ENCODE assay signal across 16 cellular contexts in the genomic region with DNA sequence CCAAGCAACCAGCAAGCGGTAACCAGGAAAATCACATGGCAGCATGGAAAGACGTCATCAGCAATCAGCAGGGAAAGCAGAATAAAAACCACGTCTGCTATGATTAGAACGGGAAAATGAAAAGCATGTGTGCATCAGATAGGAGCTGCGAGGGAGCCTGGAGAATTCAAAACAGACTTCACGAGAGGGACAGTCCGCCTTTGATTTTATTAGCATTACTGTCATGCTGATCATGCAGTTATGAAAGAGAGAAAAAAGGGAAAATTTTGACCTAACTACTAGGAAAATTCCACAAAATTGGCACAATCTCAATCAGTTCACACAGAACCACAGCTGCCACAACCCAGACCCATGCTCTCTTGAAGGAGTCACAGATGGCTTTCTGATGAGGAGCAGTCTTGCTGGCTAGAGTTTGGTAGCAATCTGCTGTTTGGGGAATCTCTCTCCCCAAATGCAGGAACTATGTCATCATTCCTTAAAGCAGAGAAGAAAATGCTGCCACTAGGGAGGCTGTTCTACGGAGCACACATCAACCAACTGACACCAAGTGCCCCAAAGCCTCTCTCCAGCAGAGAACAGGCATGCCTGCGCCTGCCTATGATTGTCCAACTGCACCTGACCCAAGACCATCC.
DNase-seq lines count a peak whose midpoint lies in the region; ATAC-seq, FAIRE-seq and TF ChIP-seq lines count a peak whose summit lies in the region.
"Had no signal": no experiment of that assay in that cellular context is flagged by ENCODE, and none has a peak within 500 bp of the region (broad histone marks: within the 10 kb centered on the region; RNA-seq: fewer than 3 reads in every experiment).

No MANE protein-coding gene starts in this region.

- intact Hi-C loops in activated naive CD4-positive, alpha-beta T cell treated with anti-CD3 and anti-CD28 coated beads for 36 hours (cut with micrococcal nuclease): no loop called here
- intact Hi-C loops in naive thymus-derived CD4-positive, alpha-beta T cell (cut with micrococcal nuclease): no loop called here

- TF ChIP-seq CTCF in HFFc6 (IDR thresholded peaks at IDR 0.05): peak; percentile 64

- H3K4me3 ChIP-seq in naive thymus-derived CD4-positive, alpha-beta T cell (ENCODE audit: low read length): no peak overlapping the region

- FAIRE-seq in urothelium cell line (lab: Jason Lieb, UNC): peak; percentile 55
- FAIRE-seq: GM18507 had no signal

- no peaks in the 10 kb centered on the region for H3K27me3 ChIP-seq in naive thymus-derived CD4-positive, alpha-beta T cell (ENCODE audit: control insufficient read depth in 2 of 2, insufficient read depth in 2 of 2, low read length in 2 of 2)

- no peaks in the 10 kb centered on the region for H3K4me1 ChIP-seq in naive thymus-derived CD4-positive, alpha-beta T cell (ENCODE audit: control insufficient read depth in 2 of 2, insufficient read depth in 2 of 2, low read length in 2 of 2)

- ATAC-seq in naive thymus-derived CD4-positive, alpha-beta T cell: no peak

- peaks cover 52% of the 10 kb centered on the region for H3K36me3 Mint-ChIP-seq in HFFc6 (ENCODE audit: low read depth)
- no peaks in the 10 kb centered on the region for H3K36me3 Mint-ChIP-seq in activated naive CD4-positive, alpha-beta T cell treated with anti-CD3 and anti-CD28 coated beads for 36 hours (ENCODE audit: low read depth)
- peaks cover 0 to 5% (median 0%) of the 10 kb centered on the region in 5 donors for H3K36me3 Mint-ChIP-seq in naive thymus-derived CD4-positive, alpha-beta T cell

- peak overlapping the region; percentile 81 for H3K27ac Mint-ChIP-seq in HFFc6
- no peak overlapping the region for H3K27ac Mint-ChIP-seq in activated naive CD4-positive, alpha-beta T cell treated with anti-CD3 and anti-CD28 coated beads for 36 hours
- H3K27ac Mint-ChIP-seq in naive thymus-derived CD4-positive, alpha-beta T cell: no peak overlapping the region
- H3K27ac Mint-ChIP-seq: activated B cell treated with CpG ODN at 0.5 μM for 24 hours, memory B cell had no signal

- H3K27ac ChIP-seq in cingulate gyrus (ENCODE audit: low read depth, low read length): peak overlapping the region; percentile 39
- no peak overlapping the region for H3K27ac ChIP-seq in naive thymus-derived CD4-positive, alpha-beta T cell (ENCODE audit: low read depth, low read length)

- H3K9me3 ChIP-seq in naive thymus-derived CD4-positive, alpha-beta T cell (ENCODE audit: control insufficient read depth in 2 of 3, low read length in 3 of 3): no peaks in the 10 kb centered on the region

- no peaks in the 10 kb centered on the region for H3K9me3 Mint-ChIP-seq in HFFc6
- H3K9me3 Mint-ChIP-seq in activated naive CD4-positive, alpha-beta T cell treated with anti-CD3 and anti-CD28 coated beads for 36 hours: peaks cover 3% of the 10 kb centered on the region
- H3K9me3 Mint-ChIP-seq in naive thymus-derived CD4-positive, alpha-beta T cell: peaks cover 0 to 8% (median 5%) of the 10 kb centered on the region in 11 donors

- CTCF ChIA-PET in activated naive CD4-positive, alpha-beta T cell treated with anti-CD3 and anti-CD28 coated beads for 36 hours (lab: Charles Lee): no interaction called here
- CTCF ChIA-PET in naive thymus-derived CD4-positive, alpha-beta T cell (lab: Charles Lee): no interaction called here

- peaks cover 35% of the 10 kb centered on the region for H3K4me1 Mint-ChIP-seq in HFFc6 (ENCODE audit: low read depth)
- H3K4me1 Mint-ChIP-seq in activated naive CD4-positive, alpha-beta T cell treated with anti-CD3 and anti-CD28 coated beads for 36 hours (ENCODE audit: low read depth): peaks cover 3% of the 10 kb centered on the region
- peaks cover 0 to 2% (median 0%) of the 10 kb centered on the region in 7 donors for H3K4me1 Mint-ChIP-seq in naive thymus-derived CD4-positive, alpha-beta T cell
- H3K4me1 Mint-ChIP-seq: central memory CD8-positive, alpha-beta T cell had no signal

- H3K36me3 ChIP-seq in naive thymus-derived CD4-positive, alpha-beta T cell (ENCODE audit: control insufficient read depth in 2 of 3, insufficient read depth in 3 of 3, low read length in 3 of 3): no peaks in the 10 kb centered on the region

- peak; percentile 75 for DNase-seq in HFFc6
- DNase-seq in left kidney (ENCODE audit: low read depth, low spot score): peak; percentile 17
- DNase-seq in urothelium cell line (ENCODE audit: low spot score): no peak
- no peak for DNase-seq in activated naive CD4-positive, alpha-beta T cell treated with anti-CD3 and anti-CD28 coated beads for 36 hours
- DNase-seq in NCI-H146 (lab: John Stamatoyannopoulos, UW): no peak
- DNase-seq in naive thymus-derived CD4-positive, alpha-beta T cell: no peak
- DNase-seq: activated B cell treated with CpG ODN at 0.5 μM for 24 hours; activated T-cell treated with anti-CD3 and anti-CD28 coated beads, Interleukin-2, amount 50 U/mL, for 48 hours; DND-41; NCI-H524 treated with DMSO at 0.1 percent for 48 hours; retina; SHP77 had no signal

- no peaks in the 10 kb centered on the region; the same call in 1 of the 2 replicates for H3K27me3 Mint-ChIP-seq in HFFc6 (ENCODE audit: insufficient read depth)
- peaks cover 3% of the 10 kb centered on the region for H3K27me3 Mint-ChIP-seq in activated naive CD4-positive, alpha-beta T cell treated with anti-CD3 and anti-CD28 coated beads for 36 hours (ENCODE audit: low read depth)
- H3K27me3 Mint-ChIP-seq in naive thymus-derived CD4-positive, alpha-beta T cell: peaks cover 0 to 12% (median 5%) of the 10 kb centered on the region in 5 donors
- H3K27me3 Mint-ChIP-seq: activated B cell treated with CpG ODN at 0.5 μM for 24 hours; central memory CD8-positive, alpha-beta T cell; memory B cell had no signal

- POLR2A ChIA-PET in naive thymus-derived CD4-positive, alpha-beta T cell (lab: Charles Lee): no interaction called here

- peak overlapping the region; percentile 16 for H3K4me3 Mint-ChIP-seq in HFFc6
- H3K4me3 Mint-ChIP-seq in activated naive CD4-positive, alpha-beta T cell treated with anti-CD3 and anti-CD28 coated beads for 36 hours: no peak overlapping the region
- no peak overlapping the region for H3K4me3 Mint-ChIP-seq in naive thymus-derived CD4-positive, alpha-beta T cell
- H3K4me3 Mint-ChIP-seq: activated B cell treated with CpG ODN at 0.5 μM for 24 hours; central memory CD8-positive, alpha-beta T cell; memory B cell had no signal

Comparison
In these comparisons a context has a peak if more than half of its experiments do, and no peak if none do; other contexts are left out.
1. DNase-seq: peak in HFFc6 (single experiment) and left kidney (single experiment); none in urothelium cell line (single experiment), activated naive CD4-positive, alpha-beta T cell treated with anti-CD3 and anti-CD28 coated beads for 36 hours (single experiment), NCI-H146 (single experiment) and naive thymus-derived CD4-positive, alpha-beta T cell (0 of 9).